ENCODE assay signal across 8 cellular contexts in genomic region chr10:21533577-21534475, GRCh38. TPM values are rescaled to one million over a fixed set of nuclear protein-coding genes. Genes with fewer than 3 reads are reported as not detected.
DNase-seq lines count a peak whose midpoint lies in the region; ATAC-seq, FAIRE-seq and TF ChIP-seq lines count a peak whose summit lies in the region.

TSS of gene MLLT10 (plus strand) at chr10:21534232. CDS start at chr10:21534645, 413 bp downstream.

- H3K9me3 ChIP-seq in A549 (no peaks in the 10 kb centered on the region), WERI-Rb-1 (ENCODE audit: severe bottlenecking) (no peaks in the 10 kb centered on the region), spleen (no peaks in the 10 kb centered on the region)

- no peak for TF ChIP-seq EP300 in A549 (IDR thresholded peaks at IDR 0.05)

- peak within 1 kb of the TSS; percentile 90 to 97 (median 93) for H3K27ac Mint-ChIP-seq in immature natural killer cell

- TF ChIP-seq CTCF in A549 (IDR thresholded peaks at IDR 0.05) (no peak), WERI-Rb-1 (IDR thresholded peaks at IDR 0.05; ENCODE audit: low read depth, low read length) (no peak), bronchial epithelial cell (IDR thresholded peaks at IDR 0.05; ENCODE audit: insufficient read depth, low read length, severe bottlenecking) (peak; percentile 37), spleen (IDR thresholded peaks at IDR 0.05 in 8 of 11, conservative IDR thresholded peaks at IDR 0.05 in 3 of 11) (peak in 6 of 11 experiments; percentile 21 to 50 (median 36))

- CTCF ChIA-PET in A549 (lab: Yijun Ruan, JAX) = interaction anchor here (1.4 to 5.9 kb wide), 2 partner anchors 19 to 38 kb away, joined by 4 to 37 read pairs; no protein-coding TSS in a partner anchor

- intact Hi-C loops in spleen (cut with DNase I; ENCODE audit: low total_unique reads) = no loop called here

- peak within 1 kb of the TSS; percentile 93 to 99 (median 94) for H3K4me3 Mint-ChIP-seq in immature natural killer cell

- H3K27ac ChIP-seq in A549 (peak within 1 kb of the TSS; percentile 94 to 99), WERI-Rb-1 (peak within 1 kb of the TSS; percentile 88), spleen (peak within 1 kb of the TSS; percentile 93 to 97 (median 96))

- H3K4me2 ChIP-seq in A549 = peak within 1 kb of the TSS; percentile 83

- H3K4me3 ChIP-seq in A549 (peak within 1 kb of the TSS; percentile 92), WERI-Rb-1 (ENCODE audit: low read depth, low read length) (peak within 1 kb of the TSS; percentile 73), bronchial epithelial cell (ENCODE audit: low read depth, low read length) (peak within 1 kb of the TSS; percentile 65), spleen (peak within 1 kb of the TSS; percentile 64 to 90 (median 76))

- H3K36me3 Mint-ChIP-seq in immature natural killer cell = peaks cover 0 to 5% (median 4%) of the 10 kb centered on the region in 3 donors

- TF ChIP-seq RAD21 in A549 (conservative IDR thresholded peaks at IDR 0.05 in 1 of 2, IDR thresholded peaks at IDR 0.05 in 1 of 2) = no peak; a peak in 3 of 5 replicates

- peaks cover 5% of the 10 kb centered on the region for H3K36me3 ChIP-seq in WERI-Rb-1
- H3K36me3 ChIP-seq in bronchial epithelial cell (ENCODE audit: control insufficient read depth, insufficient read depth, low read length) = peaks cover 1% of the 10 kb centered on the region
- peaks cover 0 to 25% (median 8%) of the 10 kb centered on the region in 6 donors for H3K36me3 ChIP-seq in spleen

- peak; percentile 7 for FAIRE-seq in A549 (lab: Jason Lieb, UNC)
- no peak for FAIRE-seq in bronchial epithelial cell (lab: Jason Lieb, UNC)

- H3K4me1 ChIP-seq in A549 = peaks cover 38% of the 10 kb centered on the region
- peaks cover 10 to 43% (median 27%) of the 10 kb centered on the region in 6 donors for H3K4me1 ChIP-seq in spleen

- ATAC-seq in A549 (peak; percentile 85 to 87), GM18520 (IDR thresholded peaks at IDR 0.05; ENCODE audit: unreplicated experiment) (peak; percentile 87), HG03060 (IDR thresholded peaks at IDR 0.05; ENCODE audit: low read depth, unreplicated experiment) (peak; percentile 48)

- H3K4me1 Mint-ChIP-seq in immature natural killer cell = peaks cover 14 to 30% of the 10 kb centered on the region in 2 donors

- TF ChIP-seq POLR2A in A549 (IDR thresholded peaks at IDR 0.05; ENCODE audit: low read length) = peak; percentile 66
- TF ChIP-seq POLR2A in spleen (IDR thresholded peaks at IDR 0.05) = peak in 2 of 3 donors; percentile 14 to 37

- H3K27me3 ChIP-seq in WERI-Rb-1 (ENCODE audit: insufficient read depth, low read depth, severe bottlenecking) (no peaks in the 10 kb centered on the region), bronchial epithelial cell (ENCODE audit: control insufficient read depth, insufficient read depth, low read length) (no peaks in the 10 kb centered on the region), spleen (replicated peaks in 1 of 7) (peaks cover 0 to 1% (median 0%) of the 10 kb centered on the region in 7 donors)

- DNase-seq in A549 (ENCODE audit: low read depth in 1 of 2, low spot score in 1 of 2) (peak; percentile 73 to 96), NCI-H2171 treated with DMSO at 0.1 percent for 48 hours (lab: John Stamatoyannopoulos, UW) (peak; percentile 83), WERI-Rb-1 (peak; percentile 92), bronchial epithelial cell (ENCODE audit: low read depth) (peak; percentile 75), immature natural killer cell (peak; percentile 90 to 93 (median 92)), spleen (peak; percentile 99)

- under 1% methylated on average over 16 of the region's 81 CpGs for WGBS in A549 (ENCODE audit: missing lambda C conversion rate)
- 0 to 1% (median 1%) methylated on average over 28 to 81 of the region's 81 CpGs for WGBS in spleen, 5 donors

- peaks cover 5 to 19% (median 7%) of the 10 kb centered on the region in 3 donors for H3K27me3 Mint-ChIP-seq in immature natural killer cell (ENCODE audit: low read depth in 3 of 3)

- no peaks in the 10 kb centered on the region for H3K9me3 Mint-ChIP-seq in immature natural killer cell

- POLR2A ChIA-PET in A549 (lab: Yijun Ruan, JAX) = interaction anchor here (0.8 to 2.0 kb wide), 6 partner anchors 12 to 695 kb away, joined by 3 to 16 read pairs (median 3); no protein-coding TSS in a partner anchor

TF ChIP-seq in A549, 52 proteins besides CTCF, POLR2A, EP300 and RAD21 (continues in another document):
- TF ChIP-seq HES2 (IDR thresholded peaks at IDR 0.05) (no peak), REST (IDR thresholded peaks at IDR 0.05) (no peak), MAZ (IDR thresholded peaks at IDR 0.05; ENCODE audit: borderline replicate concordance, low read depth, low read length) (0 out of 2 replicates have a peak, but pooled peaks have one; percentile 16), POLR2AphosphoS2 (conservative IDR thresholded peaks at IDR 0.05; ENCODE audit: low read length) (no peak), GATA3 (IDR thresholded peaks at IDR 0.05; ENCODE audit: borderline replicate concordance) (peak; percentile 37; the same call in 1 of the 2 replicates), HOXB5 (CRISPR knock-in tag; IDR thresholded peaks at IDR 0.05) (peak; percentile 86), PHF8 (IDR thresholded peaks at IDR 0.05; ENCODE audit: borderline replicate concordance, low read depth) (peak; percentile 60; the same call in 1 of the 2 replicates), RARB (CRISPR knock-in tag; IDR thresholded peaks at IDR 0.05) (no peak; the same call in 1 of the 2 replicates), HDAC2 (IDR thresholded peaks at IDR 0.05) (no peak), JUNB (IDR thresholded peaks at IDR 0.05) (no peak), MAX (IDR thresholded peaks at IDR 0.05) (peak; percentile 83; the same call in 1 of the 2 replicates), KDM1A (IDR thresholded peaks at IDR 0.05; ENCODE audit: low read depth) (no peak), ELK1 (IDR thresholded peaks at IDR 0.05; ENCODE audit: low read depth, low read length) (no peak), TFCP2L1 (CRISPR knock-in tag; IDR thresholded peaks at IDR 0.05) (0 out of 2 replicates have a peak, but pooled peaks have one; percentile 27), MYC (IDR thresholded peaks at IDR 0.05; ENCODE audit: borderline replicate concordance, low read length) (peak; percentile 27; the same call in 1 of the 2 replicates)

RNA-seq across cellular contexts. Expression of gene MLLT10, which starts in this region (rescaled TPM):
- 54.1 and 55.5 TPM in 2 replicates for polyA plus RNA-seq in A549 (2011; rRNA removed)
- polyA plus RNA-seq in A549 (2012; cell fraction: cytosol; rRNA removed) = 28.8 and 31.8 TPM in 2 replicates
- polyA plus RNA-seq in A549 (2012; cell fraction: nucleus; rRNA removed) = 26.3 and 38.8 TPM in 2 replicates
- 35.3 to 41.7 TPM (median 38.9 TPM) in 3 replicates for polyA plus RNA-seq in A549 (2017; fragmentation: RNase III; extraction: RNeasy Plus Mini Kit Qiagen cat#74134 plus additional on column Dnase treatment)
- 65.1 and 116 TPM in 2 replicates for polyA minus RNA-seq in A549 (2011; rRNA and poly(A)+ RNA removed)
- 40.8 and 64.8 TPM in 2 replicates for total RNA-seq in bronchial epithelial cell
- polyA plus RNA-seq in immature natural killer cell = 1 to 10 TPM in 2 of 3 donors, under 1 TPM in 1; 0.81 to 5.1 (median 4.8) TPM
- total RNA-seq in spleen = 10 to 100 TPM; 34.9 to 58.1 (median 50.6) TPM
- 10 to 100 TPM in 1 of 3 donors, 1 to 10 TPM in 2; 9.5 to 13.7 (median 9.9) TPM for polyA plus RNA-seq in spleen

Comparison
In these comparisons a context has a peak if more than half of its experiments do, and no peak if none do; other contexts are left out.
1. Peak in every context shown above with its lines: DNase-seq, ATAC-seq, H3K4me3 ChIP-seq and H3K27ac ChIP-seq.
2. CTCF ChIP-seq: peak in bronchial epithelial cell (single experiment) and spleen (6 of 11); none in A549 (single experiment) and WERI-Rb-1 (single experiment).